ENCODE assay signal across 1 cellular context in the genomic region with DNA sequence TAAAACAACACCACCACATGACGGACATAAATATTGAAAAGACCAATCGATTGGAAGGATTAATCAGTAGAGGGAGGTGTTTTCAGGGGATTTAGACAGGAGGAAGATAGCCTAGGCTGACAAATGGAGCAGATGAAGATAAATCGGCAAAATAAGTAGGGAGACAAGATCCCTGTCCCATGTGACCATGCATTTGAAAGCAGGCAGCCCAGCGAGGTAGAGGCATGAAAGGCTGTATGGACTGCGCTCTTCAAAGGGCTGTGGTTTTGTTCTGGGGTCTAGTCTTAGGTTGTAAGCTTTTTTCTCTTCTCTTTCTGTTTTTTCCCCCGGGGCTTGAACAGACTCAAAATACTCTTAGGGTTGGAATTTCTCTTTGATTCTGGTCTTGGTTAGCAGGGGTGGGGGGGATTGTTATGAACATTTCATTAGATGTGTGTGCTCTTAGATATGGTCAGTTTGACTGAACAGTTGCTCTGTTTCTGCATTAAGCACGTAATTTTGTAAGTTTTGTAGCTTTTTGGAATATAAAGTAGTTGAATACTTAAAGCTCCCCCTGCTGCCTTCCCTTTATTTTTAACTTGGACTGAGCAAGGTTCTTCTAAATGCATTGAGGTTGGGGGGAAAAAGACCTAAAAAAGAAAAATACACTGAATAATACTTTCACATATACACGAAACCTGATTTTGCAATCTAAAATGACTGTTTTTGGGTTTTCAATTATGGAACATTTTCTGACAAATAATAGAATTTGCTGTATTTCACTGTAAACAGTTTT.
TF ChIP-seq lines count a peak whose summit lies in the region.

No MANE protein-coding gene starts in this region.

TF ChIP-seq in GM23338, 12 proteins besides CTCF, POLR2A, EP300 and RAD21 (continued from another document):
- TF ChIP-seq, protein P1, sequence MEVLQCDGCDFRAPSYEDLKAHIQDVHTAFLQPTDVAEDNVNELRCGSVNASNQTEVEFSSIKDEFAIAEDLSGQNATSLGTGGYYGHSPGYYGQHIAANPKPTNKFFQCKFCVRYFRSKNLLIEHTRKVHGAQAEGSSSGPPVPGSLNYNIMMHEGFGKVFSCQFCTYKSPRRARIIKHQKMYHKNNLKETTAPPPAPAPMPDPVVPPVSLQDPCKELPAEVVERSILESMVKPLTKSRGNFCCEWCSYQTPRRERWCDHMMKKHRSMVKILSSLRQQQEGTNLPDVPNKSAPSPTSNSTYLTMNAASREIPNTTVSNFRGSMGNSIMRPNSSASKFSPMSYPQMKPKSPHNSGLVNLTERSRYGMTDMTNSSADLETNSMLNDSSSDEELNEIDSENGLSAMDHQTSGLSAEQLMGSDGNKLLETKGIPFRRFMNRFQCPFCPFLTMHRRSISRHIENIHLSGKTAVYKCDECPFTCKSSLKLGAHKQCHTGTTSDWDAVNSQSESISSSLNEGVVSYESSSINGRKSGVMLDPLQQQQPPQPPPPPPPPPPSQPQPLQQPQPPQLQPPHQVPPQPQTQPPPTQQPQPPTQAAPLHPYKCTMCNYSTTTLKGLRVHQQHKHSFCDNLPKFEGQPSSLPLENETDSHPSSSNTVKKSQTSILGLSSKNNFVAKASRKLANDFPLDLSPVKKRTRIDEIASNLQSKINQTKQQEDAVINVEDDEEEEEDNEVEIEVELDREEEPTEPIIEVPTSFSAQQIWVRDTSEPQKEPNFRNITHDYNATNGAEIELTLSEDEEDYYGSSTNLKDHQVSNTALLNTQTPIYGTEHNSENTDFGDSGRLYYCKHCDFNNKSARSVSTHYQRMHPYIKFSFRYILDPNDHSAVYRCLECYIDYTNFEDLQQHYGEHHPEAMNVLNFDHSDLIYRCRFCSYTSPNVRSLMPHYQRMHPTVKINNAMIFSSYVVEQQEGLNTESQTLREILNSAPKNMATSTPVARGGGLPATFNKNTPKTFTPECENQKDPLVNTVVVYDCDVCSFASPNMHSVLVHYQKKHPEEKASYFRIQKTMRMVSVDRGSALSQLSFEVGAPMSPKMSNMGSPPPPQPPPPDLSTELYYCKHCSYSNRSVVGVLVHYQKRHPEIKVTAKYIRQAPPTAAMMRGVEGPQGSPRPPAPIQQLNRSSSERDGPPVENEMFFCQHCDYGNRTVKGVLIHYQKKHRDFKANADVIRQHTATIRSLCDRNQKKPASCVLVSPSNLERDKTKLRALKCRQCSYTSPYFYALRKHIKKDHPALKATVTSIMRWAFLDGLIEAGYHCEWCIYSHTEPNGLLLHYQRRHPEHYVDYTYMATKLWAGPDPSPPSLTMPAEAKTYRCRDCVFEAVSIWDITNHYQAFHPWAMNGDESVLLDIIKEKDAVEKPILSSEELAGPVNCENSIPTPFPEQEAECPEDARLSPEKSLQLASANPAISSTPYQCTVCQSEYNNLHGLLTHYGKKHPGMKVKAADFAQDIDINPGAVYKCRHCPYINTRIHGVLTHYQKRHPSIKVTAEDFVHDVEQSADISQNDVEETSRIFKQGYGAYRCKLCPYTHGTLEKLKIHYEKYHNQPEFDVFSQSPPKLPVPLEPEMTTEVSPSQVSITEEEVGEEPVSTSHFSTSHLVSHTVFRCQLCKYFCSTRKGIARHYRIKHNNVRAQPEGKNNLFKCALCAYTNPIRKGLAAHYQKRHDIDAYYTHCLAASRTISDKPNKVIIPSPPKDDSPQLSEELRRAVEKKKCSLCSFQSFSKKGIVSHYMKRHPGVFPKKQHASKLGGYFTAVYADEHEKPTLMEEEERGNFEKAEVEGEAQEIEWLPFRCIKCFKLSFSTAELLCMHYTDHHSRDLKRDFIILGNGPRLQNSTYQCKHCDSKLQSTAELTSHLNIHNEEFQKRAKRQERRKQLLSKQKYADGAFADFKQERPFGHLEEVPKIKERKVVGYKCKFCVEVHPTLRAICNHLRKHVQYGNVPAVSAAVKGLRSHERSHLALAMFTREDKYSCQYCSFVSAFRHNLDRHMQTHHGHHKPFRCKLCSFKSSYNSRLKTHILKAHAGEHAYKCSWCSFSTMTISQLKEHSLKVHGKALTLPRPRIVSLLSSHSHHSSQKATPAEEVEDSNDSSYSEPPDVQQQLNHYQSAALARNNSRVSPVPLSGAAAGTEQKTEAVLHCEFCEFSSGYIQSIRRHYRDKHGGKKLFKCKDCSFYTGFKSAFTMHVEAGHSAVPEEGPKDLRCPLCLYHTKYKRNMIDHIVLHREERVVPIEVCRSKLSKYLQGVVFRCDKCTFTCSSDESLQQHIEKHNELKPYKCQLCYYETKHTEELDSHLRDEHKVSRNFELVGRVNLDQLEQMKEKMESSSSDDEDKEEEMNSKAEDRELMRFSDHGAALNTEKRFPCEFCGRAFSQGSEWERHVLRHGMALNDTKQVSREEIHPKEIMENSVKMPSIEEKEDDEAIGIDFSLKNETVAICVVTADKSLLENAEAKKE (CRISPR knock-in tag; IDR thresholded peaks at IDR 0.05): no peak
- TF ChIP-seq, protein P2, sequence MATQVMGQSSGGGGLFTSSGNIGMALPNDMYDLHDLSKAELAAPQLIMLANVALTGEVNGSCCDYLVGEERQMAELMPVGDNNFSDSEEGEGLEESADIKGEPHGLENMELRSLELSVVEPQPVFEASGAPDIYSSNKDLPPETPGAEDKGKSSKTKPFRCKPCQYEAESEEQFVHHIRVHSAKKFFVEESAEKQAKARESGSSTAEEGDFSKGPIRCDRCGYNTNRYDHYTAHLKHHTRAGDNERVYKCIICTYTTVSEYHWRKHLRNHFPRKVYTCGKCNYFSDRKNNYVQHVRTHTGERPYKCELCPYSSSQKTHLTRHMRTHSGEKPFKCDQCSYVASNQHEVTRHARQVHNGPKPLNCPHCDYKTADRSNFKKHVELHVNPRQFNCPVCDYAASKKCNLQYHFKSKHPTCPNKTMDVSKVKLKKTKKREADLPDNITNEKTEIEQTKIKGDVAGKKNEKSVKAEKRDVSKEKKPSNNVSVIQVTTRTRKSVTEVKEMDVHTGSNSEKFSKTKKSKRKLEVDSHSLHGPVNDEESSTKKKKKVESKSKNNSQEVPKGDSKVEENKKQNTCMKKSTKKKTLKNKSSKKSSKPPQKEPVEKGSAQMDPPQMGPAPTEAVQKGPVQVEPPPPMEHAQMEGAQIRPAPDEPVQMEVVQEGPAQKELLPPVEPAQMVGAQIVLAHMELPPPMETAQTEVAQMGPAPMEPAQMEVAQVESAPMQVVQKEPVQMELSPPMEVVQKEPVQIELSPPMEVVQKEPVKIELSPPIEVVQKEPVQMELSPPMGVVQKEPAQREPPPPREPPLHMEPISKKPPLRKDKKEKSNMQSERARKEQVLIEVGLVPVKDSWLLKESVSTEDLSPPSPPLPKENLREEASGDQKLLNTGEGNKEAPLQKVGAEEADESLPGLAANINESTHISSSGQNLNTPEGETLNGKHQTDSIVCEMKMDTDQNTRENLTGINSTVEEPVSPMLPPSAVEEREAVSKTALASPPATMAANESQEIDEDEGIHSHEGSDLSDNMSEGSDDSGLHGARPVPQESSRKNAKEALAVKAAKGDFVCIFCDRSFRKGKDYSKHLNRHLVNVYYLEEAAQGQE (IDR thresholded peaks at IDR 0.05; ENCODE audit: unreplicated experiment): no peak
- TF ChIP-seq EZH2 (IDR thresholded peaks at IDR 0.05; ENCODE audit: low read depth, unreplicated experiment): no peak
- TF ChIP-seq ZNF114 (CRISPR knock-in tag; IDR thresholded peaks at IDR 0.05): no peak
- TF ChIP-seq JUNB (IDR thresholded peaks at IDR 0.05; ENCODE audit: unreplicated experiment): no peak
- TF ChIP-seq EZH2phosphoT487 (IDR thresholded peaks at IDR 0.05; ENCODE audit: unreplicated experiment): no peak
- no peak for TF ChIP-seq POLR2AphosphoS5 (IDR thresholded peaks at IDR 0.05; ENCODE audit: low read depth)
- TF ChIP-seq STAT1 (IDR thresholded peaks at IDR 0.05; ENCODE audit: unreplicated experiment): no peak
- no peak for TF ChIP-seq ZNF331 (CRISPR knock-in tag; IDR thresholded peaks at IDR 0.05; ENCODE audit: low read depth)
